11 cellular contexts compared by ENCODE assay signal in the genomic region with DNA sequence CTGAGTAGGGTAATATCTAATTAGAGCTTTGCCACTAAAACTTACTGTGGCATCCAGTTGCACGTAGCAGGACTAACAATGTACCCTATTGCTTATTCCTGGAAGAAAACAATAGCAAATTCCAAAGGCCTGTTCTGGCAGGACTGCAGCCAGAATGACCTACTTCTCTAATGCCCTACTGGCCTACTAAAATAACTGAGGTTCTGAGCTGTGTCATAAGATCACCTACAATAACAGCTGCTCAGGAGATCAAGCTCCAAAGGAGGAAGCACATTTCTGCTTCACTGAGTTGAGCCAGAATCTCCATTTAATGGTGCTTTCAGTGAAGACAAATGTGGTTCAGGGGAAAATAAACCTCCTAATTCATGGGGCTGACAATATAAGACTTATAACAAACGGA. TPM values are rescaled to one million over a fixed set of nuclear protein-coding genes. Genes with fewer than 3 reads are reported as not detected.
DNase-seq lines count a peak whose midpoint lies in the region; ATAC-seq and TF ChIP-seq lines count a peak whose summit lies in the region.
"Had no signal": no experiment of that assay in that cellular context is flagged by ENCODE, and none has a peak within 500 bp of the region (broad histone marks: within the 10 kb centered on the region; RNA-seq: fewer than 3 reads in every experiment).

No MANE protein-coding gene starts in this region.

- H3K36me3 ChIP-seq in WERI-Rb-1 (no peaks in the 10 kb centered on the region), testis (ENCODE audit: low read depth, missing control alignments) (no peaks in the 10 kb centered on the region)

- H3K4me1 ChIP-seq in testis = no peaks in the 10 kb centered on the region

- 50 to 65% methylated on average over 2 of the region's 2 CpGs for WGBS in testis, 2 donors

- TF ChIP-seq CTCF in WERI-Rb-1 (IDR thresholded peaks at IDR 0.05; ENCODE audit: low read depth, low read length) (no peak), testis (IDR thresholded peaks at IDR 0.05) (no peak)

- H3K4me3 Mint-ChIP-seq in activated CD4-positive, alpha-beta memory T cell treated with anti-CD3 and anti-CD28 coated beads for 36 hours = no peak overlapping the region
- H3K4me3 Mint-ChIP-seq: type B pancreatic cell had no signal

- H3K4me1 Mint-ChIP-seq in activated CD4-positive, alpha-beta memory T cell treated with anti-CD3 and anti-CD28 coated beads for 36 hours (ENCODE audit: low read depth) = no peaks in the 10 kb centered on the region

- H3K9me3 ChIP-seq in WERI-Rb-1 (ENCODE audit: severe bottlenecking) (peaks cover 2% of the 10 kb centered on the region), testis (no peaks in the 10 kb centered on the region)

- intact Hi-C loops in left cardiac atrium (cut with DNase I) (no loop called here), testis (cut with DNase I; ENCODE audit: low total_unique reads) (no loop called here)
- intact Hi-C loops in activated CD4-positive, alpha-beta memory T cell treated with anti-CD3 and anti-CD28 coated beads for 36 hours (cut with micrococcal nuclease) = no loop called here

- CTCF ChIA-PET in activated CD4-positive, alpha-beta memory T cell treated with anti-CD3 and anti-CD28 coated beads for 36 hours (lab: Charles Lee) = no interaction called here

- H3K27ac ChIP-seq in WERI-Rb-1 (peak overlapping the region; percentile 9; the same call in 1 of the 2 replicates), testis (no peak overlapping the region)
- H3K27ac ChIP-seq: PC-9 had no signal

- H3K9me3 Mint-ChIP-seq in activated CD4-positive, alpha-beta memory T cell treated with anti-CD3 and anti-CD28 coated beads for 36 hours = no peaks in the 10 kb centered on the region
- H3K9me3 Mint-ChIP-seq: type B pancreatic cell had no signal

- POLR2A ChIA-PET in activated CD4-positive, alpha-beta memory T cell treated with anti-CD3 and anti-CD28 coated beads for 36 hours (lab: Charles Lee) = no interaction called here

- no peak overlapping the region for H3K27ac Mint-ChIP-seq in activated CD4-positive, alpha-beta memory T cell treated with anti-CD3 and anti-CD28 coated beads for 36 hours
- H3K27ac Mint-ChIP-seq: type B pancreatic cell had no signal

- H3K27me3 Mint-ChIP-seq in activated CD4-positive, alpha-beta memory T cell treated with anti-CD3 and anti-CD28 coated beads for 36 hours = peaks cover 2% of the 10 kb centered on the region
- H3K27me3 Mint-ChIP-seq: type B pancreatic cell had no signal

- ATAC-seq in left cardiac atrium (peak; percentile 34 to 44), HG02885 (IDR thresholded peaks at IDR 0.05; ENCODE audit: poor library complexity, unreplicated experiment) (no peak)

- no peak for TF ChIP-seq POLR2A in testis (IDR thresholded peaks at IDR 0.05)

- H3K36me3 Mint-ChIP-seq in activated CD4-positive, alpha-beta memory T cell treated with anti-CD3 and anti-CD28 coated beads for 36 hours = no peaks in the 10 kb centered on the region
- H3K36me3 Mint-ChIP-seq: type B pancreatic cell had no signal

- no peak overlapping the region for H3K4me3 ChIP-seq in WERI-Rb-1 (ENCODE audit: low read depth, low read length)
- no peak overlapping the region for H3K4me3 ChIP-seq in testis
- H3K4me3 ChIP-seq: PC-9 had no signal

- DNase-seq in LHCN-M2 (ENCODE audit: low read depth) = peak; percentile 90
- peak; percentile 51 for DNase-seq in WERI-Rb-1
- DNase-seq in left cardiac atrium = no peak
- DNase-seq in testis = peak; percentile 15
- DNase-seq in activated CD4-positive, alpha-beta memory T cell treated with anti-CD3 and anti-CD28 coated beads for 36 hours = no peak
- DNase-seq in SIG-M5 treated with dmso at 0.1 percent for 504 hours (lab: John Stamatoyannopoulos, UW; ENCODE audit: unreplicated experiment) = no peak
- DNase-seq: activated CD4-positive, CD25-positive, alpha-beta regulatory T cell; activated effector memory CD4-positive, alpha-beta T cell treated with anti-CD3 and anti-CD28 coated beads, Interleukin-2, amount 50 U/mL, for 16 hours had no signal

- H3K27me3 ChIP-seq in WERI-Rb-1 (ENCODE audit: insufficient read depth, low read depth, severe bottlenecking) (no peaks in the 10 kb centered on the region), testis (no peaks in the 10 kb centered on the region)

RNA-seq across cellular contexts. Expression of a gene that starts 42.2 kb away (rescaled TPM):
- total RNA-seq in LHCN-M2 (2014; rRNA removed) (3.2 and 5.9 TPM in 2 replicates), left cardiac atrium (1 to 10 TPM in 1 of 2 donors, under 1 TPM in 1; 0.82 to 3.1 TPM), testis (not detected)
- 30.8 TPM for polyA plus RNA-seq in LHCN-M2 (2012)
- polyA plus RNA-seq in testis (ENCODE audit: insufficient read depth, low read depth, low replicate concordance) = 0.66 TPM
- total RNA-seq in activated CD4-positive, alpha-beta memory T cell treated with anti-CD3 and anti-CD28 coated beads for 36 hours = under 1 TPM; 0.56 to 0.81 TPM

Comparison
In these comparisons a context has a peak if more than half of its experiments do, and no peak if none do; other contexts are left out.
1. DNase-seq: peak in LHCN-M2 (single experiment), WERI-Rb-1 (single experiment) and testis (single experiment); none in left cardiac atrium (single experiment), activated CD4-positive, alpha-beta memory T cell treated with anti-CD3 and anti-CD28 coated beads for 36 hours (single experiment) and SIG-M5 treated with dmso at 0.1 percent for 504 hours (single experiment).